16 cellular contexts compared by ENCODE assay signal in the genomic region with DNA sequence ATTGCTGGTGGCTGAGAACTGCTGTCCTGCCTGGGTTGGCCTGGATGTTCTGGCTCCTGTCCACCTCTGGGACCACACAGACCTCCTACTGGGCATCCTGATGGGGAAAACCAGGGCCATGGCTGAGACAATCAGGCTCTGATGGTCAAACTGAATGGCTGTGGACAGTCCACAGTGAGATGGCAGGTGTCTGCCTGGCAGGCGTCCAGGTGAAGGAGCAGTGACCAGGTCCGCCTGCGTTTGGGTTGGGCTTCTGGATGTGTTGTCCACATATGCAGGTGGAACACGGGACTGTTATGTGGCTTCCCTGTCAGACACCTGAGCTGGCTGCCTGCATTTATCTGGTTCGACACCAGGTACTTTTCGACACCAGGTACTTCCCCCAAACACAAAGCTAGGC.
DNase-seq lines count a peak whose midpoint lies in the region; ATAC-seq, FAIRE-seq and TF ChIP-seq lines count a peak whose summit lies in the region.
"Had no signal": no experiment of that assay in that cellular context is flagged by ENCODE, and none has a peak within 500 bp of the region (broad histone marks: within the 10 kb centered on the region; RNA-seq: fewer than 3 reads in every experiment).

No MANE protein-coding gene starts in this region.

- H3K9me3 ChIP-seq in right atrium auricular region (no peaks in the 10 kb centered on the region), OCI-LY3 (ENCODE audit: insufficient read depth, low read length) (peaks cover 7% of the 10 kb centered on the region; the same call in 1 of the 2 replicates)
- H3K9me3 ChIP-seq: HAP-1 had no signal

- DNase-seq in right atrium auricular region (ENCODE audit: low spot score): peak; percentile 55
- no peak for DNase-seq in left cardiac atrium
- no peak for DNase-seq in OCI-M2 (lab: John Stamatoyannopoulos, UW; ENCODE audit: unreplicated experiment)
- DNase-seq in D721Med (ENCODE audit: insufficient read length, low spot score): no peak
- DNase-seq: 8988T; CD4-positive, alpha-beta memory T cell; DMS79 treated with DMSO at 0.1 percent for 48 hours; GF-D8; GOT3; KBM-7 had no signal

- H3K4me2 ChIP-seq in KMS-11 (peak overlapping the region; percentile 81; the same call in 1 of the 2 replicates), OCI-LY3 (ENCODE audit: low read length) (no peak overlapping the region)
- H3K4me2 ChIP-seq: BLaER1 had no signal

- H3K4me1 ChIP-seq in right atrium auricular region (no peaks in the 10 kb centered on the region), KMS-11 (ENCODE audit: low read depth, poor library complexity, severe bottlenecking) (peaks cover 81% of the 10 kb centered on the region), OCI-LY3 (ENCODE audit: low read length) (peaks cover 94% of the 10 kb centered on the region)
- H3K4me1 ChIP-seq: HAP-1 had no signal

- H3K27ac ChIP-seq in right atrium auricular region: no peak overlapping the region
- peak overlapping the region; percentile 100 for H3K27ac ChIP-seq in KMS-11
- peak overlapping the region; percentile 99 for H3K27ac ChIP-seq in OCI-LY3 (ENCODE audit: low read length)
- H3K27ac ChIP-seq: BLaER1 had no signal

- no peak for ATAC-seq in left cardiac atrium
- no peak for ATAC-seq in GM21737 (IDR thresholded peaks at IDR 0.05; ENCODE audit: unreplicated experiment)
- ATAC-seq: HepG2 had no signal

- H3K9ac ChIP-seq in KMS-11 (no peak overlapping the region), OCI-LY3 (ENCODE audit: low read length) (peak overlapping the region; percentile 31; the same call in 1 of the 2 replicates)
- H3K9ac ChIP-seq: BLaER1 had no signal

- no peak for FAIRE-seq in D721Med (lab: Jason Lieb, UNC)
- FAIRE-seq: HepG2 had no signal

- TF ChIP-seq CTCF in right atrium auricular region (IDR thresholded peaks at IDR 0.05) (no peak), KMS-11 (conservative IDR thresholded peaks at IDR 0.05; ENCODE audit: low read depth, low read length) (no peak), OCI-LY3 (IDR thresholded peaks at IDR 0.05; ENCODE audit: low read depth, low read length) (no peak), D721Med (IDR thresholded peaks at IDR 0.05; ENCODE audit: insufficient read depth, missing control alignments) (no peak)

- H2AFZ ChIP-seq in KMS-11 (ENCODE audit: low read depth): no peak overlapping the region
- no peak overlapping the region for H2AFZ ChIP-seq in OCI-LY3 (ENCODE audit: low read depth, low read length)

- intact Hi-C loops in left cardiac atrium (cut with DNase I): no loop called here

- H4K20me1 ChIP-seq in KMS-11 (ENCODE audit: insufficient read depth): no peaks in the 10 kb centered on the region
- no peaks in the 10 kb centered on the region for H4K20me1 ChIP-seq in OCI-LY3 (ENCODE audit: insufficient read depth, low read length)
- H4K20me1 ChIP-seq: BLaER1 had no signal

- H3K27me3 ChIP-seq in right atrium auricular region: no peaks in the 10 kb centered on the region
- no peaks in the 10 kb centered on the region for H3K27me3 ChIP-seq in KMS-11 (ENCODE audit: insufficient read depth, low read depth)
- H3K27me3 ChIP-seq in OCI-LY3 (ENCODE audit: low read depth, low read length): no peaks in the 10 kb centered on the region
- H3K27me3 ChIP-seq: BLaER1 had no signal

- H3K4me3 ChIP-seq in right atrium auricular region (no peak overlapping the region), KMS-11 (IDR thresholded peaks at IDR 0.05; ENCODE audit: insufficient read depth, low read depth, low read length) (no peak overlapping the region), OCI-LY3 (ENCODE audit: low read length) (peak overlapping the region; percentile 14; the same call in 1 of the 2 replicates)
- H3K4me3 ChIP-seq: BLaER1, HAP-1 had no signal

- H3K36me3 ChIP-seq in right atrium auricular region (no peaks in the 10 kb centered on the region), KMS-11 (ENCODE audit: insufficient read depth) (no peaks in the 10 kb centered on the region), OCI-LY3 (replicated peaks; ENCODE audit: low read depth, low read length) (peaks cover 23% of the 10 kb centered on the region)
- H3K36me3 ChIP-seq: HAP-1 had no signal

- no peaks in the 10 kb centered on the region for H3K79me2 ChIP-seq in KMS-11 (ENCODE audit: insufficient read depth, low read depth)
- no peaks in the 10 kb centered on the region for H3K79me2 ChIP-seq in OCI-LY3 (ENCODE audit: low read length)

Comparison
In these comparisons a context has a peak if more than half of its experiments do, and no peak if none do; other contexts are left out.
1. H3K27ac ChIP-seq: peak in KMS-11 (single experiment) and OCI-LY3 (single experiment); none in right atrium auricular region (0 of 2).